27 cellular contexts compared by ENCODE assay signal in genomic region chr1:95635820-95636219, GRCh38.
"Had no signal": no experiment of that assay in that cellular context is flagged by ENCODE, and none has a peak within 500 bp of the region (broad histone marks: within the 10 kb centered on the region; RNA-seq: fewer than 3 reads in every experiment).

No MANE protein-coding gene starts in this region.

- H3K27me3 ChIP-seq: adrenal gland, body of pancreas, esophagus muscularis mucosa had no signal

- H3K4me3 ChIP-seq: adrenal gland, body of pancreas, esophagus muscularis mucosa had no signal

- H3K27ac ChIP-seq: adrenal gland, body of pancreas, esophagus muscularis mucosa had no signal

- H3K36me3 ChIP-seq: adrenal gland, esophagus muscularis mucosa had no signal

- FAIRE-seq: colon had no signal

- H3K9me3 ChIP-seq: adrenal gland, body of pancreas, esophagus muscularis mucosa had no signal

- ATAC-seq: activated CD4-positive, alpha-beta T cell treated with anti-CD3 and anti-CD28 coated beads for 36 hours; activated CD8-positive, alpha-beta memory T cell treated with anti-CD3 and anti-CD28 coated beads, Interleukin-2, amount 10 ng/mL, durations not matched to agents 7 days and 5 days; activated CD8-positive, alpha-beta T cell treated with anti-CD3 and anti-CD28 coated beads, Interleukin-2, amount 10 ng/mL, durations not matched to agents 7 days and 5 days; activated naive CD8-positive, alpha-beta T cell treated with anti-CD3 and anti-CD28 coated beads, Interleukin-2, amount 50 U/mL, for 24 hours; body of pancreas; effector memory CD8-positive, alpha-beta T cell had no signal

- DNase-seq: activated CD4-positive, alpha-beta memory T cell treated with anti-CD3 and anti-CD28 coated beads for 36 hours; activated CD4-positive, alpha-beta T cell treated with anti-CD3 and anti-CD28 coated beads for 36 hours; activated CD4-positive, alpha-beta T cell treated with anti-CD3 and anti-CD28 coated beads, Interleukin-2, amount 10 ng/mL, durations not matched to agents 24 days and 14 days; activated CD4-positive, CD25-positive, alpha-beta regulatory T cell; activated CD4-positive, CD25-positive, alpha-beta regulatory T cell treated with anti-CD3 and anti-CD28 coated beads, Interleukin-2, amount 50 U/mL, for 72 hours; activated CD8-positive, alpha-beta memory T cell treated with anti-CD3 and anti-CD28 coated beads, Interleukin-2, amount 10 ng/mL, durations not matched to agents 7 days and 5 days; activated CD8-positive, alpha-beta memory T cell treated with anti-CD3 and anti-CD28 coated beads, Interleukin-2, amount 50 U/mL, for 4 hours; activated CD8-positive, alpha-beta T cell treated with anti-CD3 and anti-CD28 coated beads, Interleukin-2, amount 10 ng/mL, durations not matched to agents 7 days and 5 days; activated effector memory CD4-positive, alpha-beta T cell treated with anti-CD3 and anti-CD28 coated beads, Interleukin-2, amount 50 U/mL, for 16 hours; activated naive CD4-positive, alpha-beta T cell treated with anti-CD3 and anti-CD28 coated beads for 36 hours; activated naive CD8-positive, alpha-beta T cell treated with anti-CD3 and anti-CD28 coated beads for 36 hours; activated naive CD8-positive, alpha-beta T cell treated with anti-CD3 and anti-CD28 coated beads, Interleukin-2, amount 50 U/mL, for 24 hours; activated T-cell treated with anti-CD3 and anti-CD28 coated beads, Interleukin-2, amount 50 U/mL, for 1 hour; activated T-cell treated with anti-CD3 and anti-CD28 coated beads, Interleukin-2, amount 50 U/mL, for 48 hours; adrenal gland; amygdala; aorta; body of pancreas; cortex of kidney; dermis blood vessel endothelial cell; effector CD4-positive, alpha-beta T cell; effector memory CD8-positive, alpha-beta T cell; erythroblast; foreskin melanocyte; T-helper 2 cell had no signal

- H3K4me1 ChIP-seq: adrenal gland had no signal
